In the genomic region with DNA sequence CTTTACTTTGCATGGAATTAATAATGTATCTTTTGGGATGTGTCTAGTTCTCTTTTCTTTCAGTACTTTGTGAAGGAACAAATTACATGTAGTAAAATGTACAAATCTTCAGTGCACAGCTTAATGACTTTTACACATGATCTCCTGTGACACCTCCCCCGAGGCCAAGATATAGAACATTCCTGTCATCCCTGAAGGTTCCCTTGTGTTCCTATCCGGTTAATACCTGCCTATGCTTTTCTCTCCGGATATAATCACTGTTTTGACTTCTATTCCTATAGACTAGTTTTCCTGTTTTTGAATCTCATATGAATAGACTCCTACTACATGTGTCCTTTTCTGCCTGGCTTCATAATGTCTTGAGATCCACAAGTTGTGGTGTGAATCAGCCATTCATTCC, we compare ENCODE assay signal across 39 cellular contexts.
"Had no signal": no experiment of that assay in that cellular context is flagged by ENCODE, and none has a peak within 500 bp of the region (broad histone marks: within the 10 kb centered on the region; RNA-seq: fewer than 3 reads in every experiment).

No MANE protein-coding gene starts in this region.

- H3K9me3 ChIP-seq: adrenal gland, body of pancreas had no signal

- DNase-seq: activated effector memory CD4-positive, alpha-beta T cell treated with anti-CD3 and anti-CD28 coated beads, Interleukin-2, amount 50 U/mL, for 16 hours; activated effector memory CD4-positive, alpha-beta T cell treated with Interleukin-2 at 50 U/mL for 16 hours; activated gamma-delta T cell; activated gamma-delta T cell treated with Interleukin-2 at 50 U/mL for 16 hours; activated naive CD4-positive, alpha-beta T cell; activated naive CD4-positive, alpha-beta T cell treated with anti-CD3 and anti-CD28 coated beads for 36 hours; activated naive CD4-positive, alpha-beta T cell treated with anti-CD3 and anti-CD28 coated beads, Interleukin-2, amount 10 ng/mL, durations not matched to agents 7 days and 5 days; activated naive CD4-positive, alpha-beta T cell treated with anti-CD3 and anti-CD28 coated beads, Interleukin-2, amount 50 U/mL, for 16 hours; activated naive CD4-positive, alpha-beta T cell treated with Interleukin-2 at 50 U/mL for 16 hours; activated naive CD8-positive, alpha-beta T cell treated with anti-CD3 and anti-CD28 coated beads for 36 hours; activated naive CD8-positive, alpha-beta T cell treated with anti-CD3 and anti-CD28 coated beads, Interleukin-2, amount 10 ng/mL, durations not matched to agents 7 days and 5 days; activated naive CD8-positive, alpha-beta T cell treated with anti-CD3 and anti-CD28 coated beads, Interleukin-2, amount 50 U/mL, for 24 hours; activated T-cell treated with anti-CD3 and anti-CD28 coated beads, Interleukin-2, amount 50 U/mL, for 1 hour; activated T-cell treated with anti-CD3 and anti-CD28 coated beads, Interleukin-2, amount 50 U/mL, for 24 hours; activated T-cell treated with anti-CD3 and anti-CD28 coated beads, Interleukin-2, amount 50 U/mL, for 4 hours; activated T-cell treated with anti-CD3 and anti-CD28 coated beads, Interleukin-2, amount 50 U/mL, for 48 hours; activated T-cell treated with anti-CD3 and anti-CD28 coated beads, Interleukin-2, amount 50 U/mL, for 72 hours; adrenal gland; amniotic stem cell; amygdala; anterior cingulate cortex; body of pancreas; brain microvascular endothelial cell; caudate nucleus; central memory CD4-positive, alpha-beta T cell; cerebellar nuclear complex had no signal

- FAIRE-seq: astrocyte, bronchial epithelial cell had no signal

- H3K27ac ChIP-seq: adrenal gland, ascending aorta, body of pancreas, brain microvascular endothelial cell, breast epithelium, cardiac muscle cell had no signal

- H3K36me3 ChIP-seq: adrenal gland, ascending aorta, brain microvascular endothelial cell, breast epithelium, cardiac muscle cell had no signal

- H3K9me3 Mint-ChIP-seq: activated naive CD8-positive, alpha-beta T cell treated with anti-CD3 and anti-CD28 coated beads, Interleukin-2, amount 10 ng/mL, durations not matched to agents 7 days and 5 days; activated T-helper 1 cell treated with anti-CD3 and anti-CD28 coated beads, Interleukin-12 subunit alpha, Interleukin-12 subunit beta, Interleukin-2, Interleukin-4 antibody, amounts not matched to agents 30 ng/mL and 10 ng/mL and 1 ng/mL, durations not matched to agents 14 hours and 24 hours and 36 hours; activated T-helper 17 cell treated with anti-CD3 and anti-CD28 coated beads, Interleukin-2, amount 50 U/mL, for 72 hours; central memory CD8-positive, alpha-beta T cell had no signal

- H3K4me1 Mint-ChIP-seq: activated naive CD4-positive, alpha-beta T cell treated with anti-CD3 and anti-CD28 coated beads, Interleukin-2, amount 10 ng/mL, durations not matched to agents 7 days and 5 days; activated naive CD4-positive, alpha-beta T cell treated with anti-CD3 and anti-CD28 coated beads, Interleukin-2, amount 50 U/mL, for 24 hours; activated naive CD8-positive, alpha-beta T cell treated with anti-CD3 and anti-CD28 coated beads for 36 hours; activated naive CD8-positive, alpha-beta T cell treated with anti-CD3 and anti-CD28 coated beads, Interleukin-2, amount 10 ng/mL, durations not matched to agents 7 days and 5 days; activated naive CD8-positive, alpha-beta T cell treated with anti-CD3 and anti-CD28 coated beads, Interleukin-2, amount 50 U/mL, for 24 hours; activated T-helper 17 cell treated with anti-CD3 and anti-CD28 coated beads, Interleukin-2, amount 50 U/mL, for 72 hours; central memory CD8-positive, alpha-beta T cell had no signal

- H3K4me1 ChIP-seq: breast epithelium had no signal

- H3K4me3 Mint-ChIP-seq: activated naive CD4-positive, alpha-beta T cell treated with anti-CD3 and anti-CD28 coated beads for 36 hours; activated naive CD4-positive, alpha-beta T cell treated with anti-CD3 and anti-CD28 coated beads, Interleukin-2, amount 10 ng/mL, durations not matched to agents 7 days and 5 days; activated naive CD4-positive, alpha-beta T cell treated with anti-CD3 and anti-CD28 coated beads, Interleukin-2, amount 50 U/mL, for 24 hours; activated naive CD8-positive, alpha-beta T cell; activated naive CD8-positive, alpha-beta T cell treated with anti-CD3 and anti-CD28 coated beads for 36 hours; activated naive CD8-positive, alpha-beta T cell treated with anti-CD3 and anti-CD28 coated beads, Interleukin-2, amount 10 ng/mL, durations not matched to agents 7 days and 5 days; activated naive CD8-positive, alpha-beta T cell treated with anti-CD3 and anti-CD28 coated beads, Interleukin-2, amount 50 U/mL, for 24 hours; activated T-cell treated with anti-CD3 and anti-CD28 coated beads, Interleukin-2, amount 50 U/mL, for 24 hours; activated T-cell treated with anti-CD3 and anti-CD28 coated beads, Interleukin-2, amount 50 U/mL, for 4 hours; activated T-cell treated with anti-CD3 and anti-CD28 coated beads, Interleukin-2, amount 50 U/mL, for 72 hours; activated T-helper 1 cell treated with anti-CD3 and anti-CD28 coated beads, Interleukin-12 subunit alpha, Interleukin-12 subunit beta, Interleukin-2, Interleukin-4 antibody, amounts not matched to agents 30 ng/mL and 10 ng/mL and 1 ng/mL, durations not matched to agents 14 hours and 24 hours and 36 hours; activated T-helper 17 cell treated with anti-CD3 and anti-CD28 coated beads, Interleukin-2, amount 50 U/mL, for 72 hours; brain; central memory CD8-positive, alpha-beta T cell had no signal

- H3K27ac Mint-ChIP-seq: activated naive CD4-positive, alpha-beta T cell treated with anti-CD3 and anti-CD28 coated beads for 36 hours; activated naive CD4-positive, alpha-beta T cell treated with anti-CD3 and anti-CD28 coated beads, Interleukin-2, amount 10 ng/mL, durations not matched to agents 7 days and 5 days; activated naive CD4-positive, alpha-beta T cell treated with anti-CD3 and anti-CD28 coated beads, Interleukin-2, amount 50 U/mL, for 24 hours; activated naive CD4-positive, alpha-beta T cell treated with anti-CD3 and anti-CD28 coated beads, Interleukin-2, amount 50 U/mL, for 72 hours; activated naive CD8-positive, alpha-beta T cell; activated naive CD8-positive, alpha-beta T cell treated with anti-CD3 and anti-CD28 coated beads for 36 hours; activated naive CD8-positive, alpha-beta T cell treated with anti-CD3 and anti-CD28 coated beads, Interleukin-2, amount 10 ng/mL, durations not matched to agents 7 days and 5 days; activated naive CD8-positive, alpha-beta T cell treated with anti-CD3 and anti-CD28 coated beads, Interleukin-2, amount 50 U/mL, for 24 hours; activated T-cell treated with anti-CD3 and anti-CD28 coated beads, Interleukin-2, amount 50 U/mL, for 24 hours; activated T-cell treated with anti-CD3 and anti-CD28 coated beads, Interleukin-2, amount 50 U/mL, for 72 hours; activated T-helper 1 cell treated with anti-CD3 and anti-CD28 coated beads, Interleukin-12 subunit alpha, Interleukin-12 subunit beta, Interleukin-2, Interleukin-4 antibody, amounts not matched to agents 30 ng/mL and 10 ng/mL and 1 ng/mL, durations not matched to agents 14 hours and 24 hours and 36 hours; activated T-helper 17 cell treated with anti-CD3 and anti-CD28 coated beads, Interleukin-2, amount 50 U/mL, for 72 hours; activated T-helper 2 cell treated with anti-CD3 and anti-CD28 coated beads, Interferon-gamma antibody, Interleukin-2, Interleukin-4, amounts not matched to agents 10 μg/mL and 5 μg/mL and 100 μg/mL, durations not matched to agents 14 hours and 24 hours and 36 hours had no signal

- ATAC-seq: activated naive CD4-positive, alpha-beta T cell treated with anti-CD3 and anti-CD28 coated beads, Interleukin-2, amount 50 U/mL, for 72 hours; activated naive CD8-positive, alpha-beta T cell treated with anti-CD3 and anti-CD28 coated beads, Interleukin-2, amount 50 U/mL, for 24 hours; activated T-cell treated with anti-CD3 and anti-CD28 coated beads, Interleukin-2, amount 50 U/mL, for 4 hours; activated T-cell treated with anti-CD3 and anti-CD28 coated beads, Interleukin-2, amount 50 U/mL, for 72 hours; activated T-helper 17 cell treated with anti-CD3 and anti-CD28 coated beads, Interleukin-2, amount 50 U/mL, for 72 hours; body of pancreas had no signal

- H3K27me3 ChIP-seq: ascending aorta, body of pancreas, brain microvascular endothelial cell, breast epithelium, cardiac muscle cell had no signal

- H3K36me3 Mint-ChIP-seq: activated naive CD4-positive, alpha-beta T cell treated with anti-CD3 and anti-CD28 coated beads, Interleukin-2, amount 10 ng/mL, durations not matched to agents 7 days and 5 days; activated naive CD4-positive, alpha-beta T cell treated with anti-CD3 and anti-CD28 coated beads, Interleukin-2, amount 50 U/mL, for 72 hours; activated naive CD8-positive, alpha-beta T cell; activated naive CD8-positive, alpha-beta T cell treated with anti-CD3 and anti-CD28 coated beads for 36 hours; activated naive CD8-positive, alpha-beta T cell treated with anti-CD3 and anti-CD28 coated beads, Interleukin-2, amount 10 ng/mL, durations not matched to agents 7 days and 5 days had no signal

- H3K4me3 ChIP-seq: adrenal gland, ascending aorta, body of pancreas, breast epithelium, cardiac muscle cell had no signal
